In genomic region chr5:31531888-31532710, GRCh38 we compare ENCODE assay signal across 8 cellular contexts. TPM values are rescaled to one million over a fixed set of nuclear protein-coding genes. Genes with fewer than 3 reads are reported as not detected.
DNase-seq lines count a peak whose midpoint lies in the region; ATAC-seq and TF ChIP-seq lines count a peak whose summit lies in the region.

Gene C5orf22 (plus strand): TSS chr5:31532301. CDS start chr5:31532393, 92 bp downstream.
Gene DROSHA (minus strand): TSS chr5:31532093. CDS start chr5:31529059, 3,034 bp downstream.

- TF ChIP-seq CTCF in dorsolateral prefrontal cortex (IDR thresholded peaks at IDR 0.05 in 54 of 56, conservative IDR thresholded peaks at IDR 0.05 in 2 of 56; ENCODE audit: low read depth in 1 of 56, partially characterized antibody in 56 of 56) (peak in 44 of 56 donors; percentile 8 to 67 (median 32)), liver (IDR thresholded peaks at IDR 0.05; ENCODE audit: low read depth, low read length, missing input control) (no peak)

- H3K9ac ChIP-seq in liver (ENCODE audit: low read depth in 1 of 2, low read length in 2 of 2): peak within 1 kb of the TSS; percentile 61 to 88

- ATAC-seq in GM19395 (IDR thresholded peaks at IDR 0.05; ENCODE audit: unreplicated experiment) (peak; percentile 93), HG03565 (IDR thresholded peaks at IDR 0.05; ENCODE audit: unreplicated experiment) (peak; percentile 94)

- no peaks in the 10 kb centered on the region for H3K27me3 ChIP-seq in dorsolateral prefrontal cortex
- H3K27me3 ChIP-seq in liver (ENCODE audit: control insufficient read depth in 4 of 4, insufficient read depth in 4 of 4, low read length in 3 of 4): no peaks in the 10 kb centered on the region

- DNase-seq in CD1c-positive myeloid dendritic cell (ENCODE audit: extremely low spot score) (peak; percentile 96), NCI-H774 (lab: John Stamatoyannopoulos, UW) (peak; percentile 99), dorsolateral prefrontal cortex (peak; percentile 91 to 97 (median 96))
- peak; percentile 87 to 89 for DNase-seq in activated CD4-positive, alpha-beta T cell treated with anti-CD3 and anti-CD28 coated beads, Interleukin-2, amount 50 U/mL, for 4 hours
- DNase-seq in stimulated activated CD4-positive, alpha-beta T cell treated with anti-CD3 and anti-CD28 coated beads, Interleukin-4, amount 100 ng/mL, for 24 hours: peak; percentile 94

- intact Hi-C loops in dorsolateral prefrontal cortex (cut with DNase I): no loop called here

- peak in 1 of 2 donors; percentile 15 for TF ChIP-seq RAD21 in liver (IDR thresholded peaks at IDR 0.05)

- H3K4me1 ChIP-seq in liver (ENCODE audit: control insufficient read depth in 4 of 4, insufficient read depth in 4 of 4, low read length in 3 of 4): peaks cover 1 to 25% (median 21%) of the 10 kb centered on the region in 4 donors

- under 1% methylated on average over 58 of the region's 58 CpGs for WGBS in liver

- H3K4me3 ChIP-seq in dorsolateral prefrontal cortex: peak within 1 kb of the TSS; percentile 63 to 98 (median 88)
- H3K4me3 ChIP-seq in liver (ENCODE audit: low read depth in 1 of 3, low read length in 3 of 3): peak within 1 kb of the TSS; percentile 96 to 97 (median 97)

- H3K36me3 ChIP-seq in liver (ENCODE audit: control insufficient read depth in 4 of 4, insufficient read depth in 3 of 4, low read depth in 1 of 4, low read length in 3 of 4): peaks cover 10 to 37% (median 21%) of the 10 kb centered on the region in 4 donors

- no peaks in the 10 kb centered on the region for H3K9me3 ChIP-seq in liver (ENCODE audit: control insufficient read depth in 4 of 4, low read length in 3 of 4)

- H3K27ac ChIP-seq in dorsolateral prefrontal cortex (peak within 1 kb of the TSS in 51 of 59 donors; percentile 6 to 89 (median 71)), liver (ENCODE audit: low read depth in 1 of 2, low read length in 2 of 2) (peak within 1 kb of the TSS; percentile 38 to 68)

TF ChIP-seq in liver, 16 proteins besides CTCF, POLR2A, EP300 and RAD21:
- TF ChIP-seq, protein P1, sequence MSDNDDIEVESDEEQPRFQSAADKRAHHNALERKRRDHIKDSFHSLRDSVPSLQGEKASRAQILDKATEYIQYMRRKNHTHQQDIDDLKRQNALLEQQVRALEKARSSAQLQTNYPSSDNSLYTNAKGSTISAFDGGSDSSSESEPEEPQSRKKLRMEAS (IDR thresholded peaks at IDR 0.05): peak; percentile 32
- TF ChIP-seq REST (IDR thresholded peaks at IDR 0.05) (no peak), HNF4G (IDR thresholded peaks at IDR 0.05) (no peak), HNF4A (conservative IDR thresholded peaks at IDR 0.05) (no peak), GABPA (IDR thresholded peaks at IDR 0.05 in 1 of 2, conservative IDR thresholded peaks at IDR 0.05 in 1 of 2) (peak; percentile 54 to 94), TAF1 (conservative IDR thresholded peaks at IDR 0.05) (peak; percentile 35), YY1 (IDR thresholded peaks at IDR 0.05) (peak; percentile 70), SP1 (IDR thresholded peaks at IDR 0.05) (peak; percentile 86), RXRA (IDR thresholded peaks at IDR 0.05) (peak; percentile 5 to 54), EGR1 (IDR thresholded peaks at IDR 0.05; ENCODE audit: low read depth in 2 of 2) (no peak), JUND (IDR thresholded peaks at IDR 0.05) (peak in 1 of 2 donors; percentile 40), FOXA2 (IDR thresholded peaks at IDR 0.05) (no peak), FOXA1 (IDR thresholded peaks at IDR 0.05) (no peak), NR2F2 (IDR thresholded peaks at IDR 0.05) (peak; percentile 51)
- TF ChIP-seq, protein P2, sequence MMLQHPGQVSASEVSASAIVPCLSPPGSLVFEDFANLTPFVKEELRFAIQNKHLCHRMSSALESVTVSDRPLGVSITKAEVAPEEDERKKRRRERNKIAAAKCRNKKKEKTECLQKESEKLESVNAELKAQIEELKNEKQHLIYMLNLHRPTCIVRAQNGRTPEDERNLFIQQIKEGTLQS (IDR thresholded peaks at IDR 0.05): no peak
- TF ChIP-seq, protein P3, sequence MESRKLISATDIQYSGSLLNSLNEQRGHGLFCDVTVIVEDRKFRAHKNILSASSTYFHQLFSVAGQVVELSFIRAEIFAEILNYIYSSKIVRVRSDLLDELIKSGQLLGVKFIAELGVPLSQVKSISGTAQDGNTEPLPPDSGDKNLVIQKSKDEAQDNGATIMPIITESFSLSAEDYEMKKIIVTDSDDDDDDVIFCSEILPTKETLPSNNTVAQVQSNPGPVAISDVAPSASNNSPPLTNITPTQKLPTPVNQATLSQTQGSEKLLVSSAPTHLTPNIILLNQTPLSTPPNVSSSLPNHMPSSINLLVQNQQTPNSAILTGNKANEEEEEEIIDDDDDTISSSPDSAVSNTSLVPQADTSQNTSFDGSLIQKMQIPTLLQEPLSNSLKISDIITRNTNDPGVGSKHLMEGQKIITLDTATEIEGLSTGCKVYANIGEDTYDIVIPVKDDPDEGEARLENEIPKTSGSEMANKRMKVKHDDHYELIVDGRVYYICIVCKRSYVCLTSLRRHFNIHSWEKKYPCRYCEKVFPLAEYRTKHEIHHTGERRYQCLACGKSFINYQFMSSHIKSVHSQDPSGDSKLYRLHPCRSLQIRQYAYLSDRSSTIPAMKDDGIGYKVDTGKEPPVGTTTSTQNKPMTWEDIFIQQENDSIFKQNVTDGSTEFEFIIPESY (IDR thresholded peaks at IDR 0.05): no peak

RNA-seq across cellular contexts. Expression of gene C5orf22, which starts in this region (rescaled TPM):
- total RNA-seq in dorsolateral prefrontal cortex (10 to 100 TPM; 15.8 to 52.3 (median 34.5) TPM), liver (10 to 100 TPM in 1 of 2 donors, 1 to 10 TPM in 1; 7.7 to 10.3 TPM)
- 1 to 10 TPM; 4.6 to 6.4 TPM for polyA plus RNA-seq in liver

RNA-seq across cellular contexts. Expression of gene DROSHA, which starts in this region (rescaled TPM):
- total RNA-seq in dorsolateral prefrontal cortex: 100 to 1,000 TPM in 18 of 120 experiments, 10 to 100 TPM in 102; 59.1 to 123 (median 84.0) TPM
- 10 to 100 TPM; 20.2 to 25.4 TPM for total RNA-seq in liver
- 10 to 100 TPM in 1 of 2 donors, 1 to 10 TPM in 1; 8.2 to 10.5 TPM for polyA plus RNA-seq in liver

Comparison
In these comparisons a context has a peak if more than half of its experiments do, and no peak if none do; other contexts are left out.
1. Peak in every context shown above with its lines: DNase-seq, ATAC-seq, H3K4me3 ChIP-seq and H3K27ac ChIP-seq.